ENCODE assay signal across 27 cellular contexts in genomic region chr3:126526668-126527005, GRCh38. TPM values are rescaled to one million over a fixed set of nuclear protein-coding genes. Genes with fewer than 3 reads are reported as not detected.
DNase-seq lines count a peak whose midpoint lies in the region; ATAC-seq and TF ChIP-seq lines count a peak whose summit lies in the region.
"Had no signal": no experiment of that assay in that cellular context is flagged by ENCODE, and none has a peak within 500 bp of the region (broad histone marks: within the 10 kb centered on the region; RNA-seq: fewer than 3 reads in every experiment).

No MANE protein-coding gene starts in this region.

- H3F3A ChIP-seq in Loucy (ENCODE audit: low read depth) = no peaks in the 10 kb centered on the region

- H2BK15ac ChIP-seq in neuronal stem cell (ENCODE audit: low read length) = no peak overlapping the region

- peaks cover 2% of the 10 kb centered on the region for H3K9me3 Mint-ChIP-seq in glutamatergic neuron (ENCODE audit: unreplicated experiment)
- H3K9me3 Mint-ChIP-seq in activated T-helper 2 cell treated with anti-CD3 and anti-CD28 coated beads, Interferon-gamma antibody, Interleukin-2, Interleukin-4, amounts not matched to agents 10 μg/mL and 5 μg/mL and 100 μg/mL, durations not matched to agents 14 hours and 24 hours and 36 hours = no peaks in the 10 kb centered on the region
- H3K9me3 Mint-ChIP-seq: CD8-positive, alpha-beta T cell; GM23338; IgD-negative memory B cell had no signal

- no peaks in the 10 kb centered on the region for H3K36me3 ChIP-seq in Loucy (ENCODE audit: insufficient read depth, low read length)
- H3K36me3 ChIP-seq in neuronal stem cell (replicated peaks in 1 of 2; ENCODE audit: control insufficient read depth in 2 of 2, insufficient read depth in 2 of 2, low read length in 2 of 2) = no peaks in the 10 kb centered on the region
- H3K36me3 ChIP-seq in aorta (ENCODE audit: control insufficient read depth in 1 of 2, insufficient read depth in 2 of 2, low read length in 1 of 2) = no peaks in the 10 kb centered on the region

- H3K9me3 ChIP-seq in Loucy (ENCODE audit: insufficient read depth, low read depth, low read length) = no peaks in the 10 kb centered on the region
- no peaks in the 10 kb centered on the region for H3K9me3 ChIP-seq in neuronal stem cell (replicated peaks in 1 of 2; ENCODE audit: control insufficient read depth in 2 of 2, insufficient read depth in 1 of 2, low read depth in 1 of 2, low read length in 2 of 2)
- no peaks in the 10 kb centered on the region for H3K9me3 ChIP-seq in aorta (ENCODE audit: control insufficient read depth, low read length)
- H3K9me3 ChIP-seq: A549, Caco-2 had no signal

- no peak overlapping the region for H3K27ac ChIP-seq in neuronal stem cell (replicated peaks; ENCODE audit: low read length)
- H3K27ac ChIP-seq in aorta (ENCODE audit: low read depth in 1 of 2, low read length in 2 of 2) = no peak overlapping the region
- H3K27ac ChIP-seq: A549, C4-2B, KMS-11, RWPE1 had no signal

- peaks cover 10% of the 10 kb centered on the region for H3K27me3 Mint-ChIP-seq in glutamatergic neuron (ENCODE audit: unreplicated experiment)
- H3K27me3 Mint-ChIP-seq in activated T-helper 2 cell treated with anti-CD3 and anti-CD28 coated beads, Interferon-gamma antibody, Interleukin-2, Interleukin-4, amounts not matched to agents 10 μg/mL and 5 μg/mL and 100 μg/mL, durations not matched to agents 14 hours and 24 hours and 36 hours (ENCODE audit: low read depth) = peaks cover 13% of the 10 kb centered on the region

- H3K9me2 ChIP-seq in Loucy (replicated peaks; ENCODE audit: low read depth, low read length) = no peaks in the 10 kb centered on the region

- H2AFZ ChIP-seq in Loucy (ENCODE audit: low read length) (no peak overlapping the region), neuronal stem cell (ENCODE audit: low read length) (no peak overlapping the region)
- H2AFZ ChIP-seq: GM23338 had no signal

- no peaks in the 10 kb centered on the region for H4K20me1 ChIP-seq in Loucy (ENCODE audit: insufficient read depth, low read length, poor library complexity, severe bottlenecking)

- no peak overlapping the region for H3K14ac ChIP-seq in neuronal stem cell (ENCODE audit: low read length)

- ATAC-seq in aorta (ENCODE audit: low FRiP score) (no peak), GM21576 (IDR thresholded peaks at IDR 0.05; ENCODE audit: unreplicated experiment) (no peak)
- ATAC-seq: A549; CD8-positive, alpha-beta T cell; GM12878; Panc1 had no signal

- H3K9ac ChIP-seq in Loucy (ENCODE audit: low read depth, low read length, poor library complexity, severe bottlenecking) (peak overlapping the region; percentile 22), neuronal stem cell (ENCODE audit: low read depth, low read length, poor library complexity) (no peak overlapping the region)
- H3K9ac ChIP-seq: KMS-11 had no signal

- DNase-seq in glutamatergic neuron (peak; percentile 4), neuronal stem cell (ENCODE audit: low spot score) (no peak), aorta (peak; percentile 17 to 57), SKM-1 (lab: John Stamatoyannopoulos, UW; ENCODE audit: unreplicated experiment) (no peak)
- no peak for DNase-seq in activated T-helper 2 cell treated with anti-CD3 and anti-CD28 coated beads, Interferon-gamma antibody, Interleukin-2, Interleukin-4, amounts not matched to agents 10 μg/mL and 5 μg/mL and 100 μg/mL, durations not matched to agents 14 hours and 24 hours and 36 hours (ENCODE audit: low spot score)
- DNase-seq: AML-193; Caco-2; CD8-positive, alpha-beta T cell; HCEC 1CT; NCI-H1048; NCI-H1417; NCI-H1694; NCI-H2081; NCI-H226; NCI-H510A; SHP77 treated with DMSO at 0.1 percent for 48 hours had no signal

- no peak overlapping the region for H2BK5ac ChIP-seq in neuronal stem cell (ENCODE audit: low read length)

- intact Hi-C loops in aorta (cut with DNase I) = loop anchor here in 1 of 2 donors (10.0 kb wide), 1 partner anchor 1018 kb away; no protein-coding TSS in a partner anchor
- intact Hi-C loops in activated T-helper 2 cell treated with anti-CD3 and anti-CD28 coated beads, Interferon-gamma antibody, Interleukin-2, Interleukin-4, amounts not matched to agents 10 μg/mL and 5 μg/mL and 100 μg/mL, durations not matched to agents 14 hours and 24 hours and 36 hours (cut with micrococcal nuclease) = no loop called here

- no peak overlapping the region for H3K27ac Mint-ChIP-seq in glutamatergic neuron (ENCODE audit: unreplicated experiment)
- no peak overlapping the region for H3K27ac Mint-ChIP-seq in activated T-helper 2 cell treated with anti-CD3 and anti-CD28 coated beads, Interferon-gamma antibody, Interleukin-2, Interleukin-4, amounts not matched to agents 10 μg/mL and 5 μg/mL and 100 μg/mL, durations not matched to agents 14 hours and 24 hours and 36 hours
- H3K27ac Mint-ChIP-seq: CD8-positive, alpha-beta T cell; GM23338; IgD-negative memory B cell had no signal

- H3K36me3 Mint-ChIP-seq in glutamatergic neuron (ENCODE audit: unreplicated experiment) = no peaks in the 10 kb centered on the region
- H3K36me3 Mint-ChIP-seq in activated T-helper 2 cell treated with anti-CD3 and anti-CD28 coated beads, Interferon-gamma antibody, Interleukin-2, Interleukin-4, amounts not matched to agents 10 μg/mL and 5 μg/mL and 100 μg/mL, durations not matched to agents 14 hours and 24 hours and 36 hours (ENCODE audit: low read depth) = no peaks in the 10 kb centered on the region
- H3K36me3 Mint-ChIP-seq: CD8-positive, alpha-beta T cell; IgD-negative memory B cell had no signal

- H3K4me3 ChIP-seq in Loucy (ENCODE audit: low read length, poor library complexity, severe bottlenecking) (no peak overlapping the region), neuronal stem cell (ENCODE audit: low read length in 2 of 2) (no peak overlapping the region), aorta (ENCODE audit: low read length in 2 of 2) (no peak overlapping the region)
- H3K4me3 ChIP-seq: A549, GM12878, GM23338 had no signal

- H3K4me2 ChIP-seq in Loucy (ENCODE audit: low read depth, low read length, poor library complexity, severe bottlenecking) = peak overlapping the region; percentile 10
- H3K4me2 ChIP-seq in neuronal stem cell (ENCODE audit: insufficient read depth, low read length, poor library complexity, severe bottlenecking) = no peak overlapping the region
- H3K4me2 ChIP-seq: A549, GM23338, KMS-11 had no signal

- peak overlapping the region; percentile 86 for H2AK5ac ChIP-seq in neuronal stem cell (ENCODE audit: low read depth, low read length)

- no peaks in the 10 kb centered on the region for H3K79me2 ChIP-seq in Loucy (ENCODE audit: insufficient read depth, low read length)

- H3K4me1 ChIP-seq in Loucy (ENCODE audit: insufficient read depth, low read length, poor library complexity, severe bottlenecking) (peaks cover 72% of the 10 kb centered on the region), neuronal stem cell (ENCODE audit: control insufficient read depth in 2 of 2, insufficient read depth in 1 of 2, low read depth in 1 of 2, low read length in 2 of 2) (peaks cover 2 to 10% of the 10 kb centered on the region in 2 donors), aorta (ENCODE audit: control insufficient read depth in 1 of 2, insufficient read depth in 2 of 2, low read length in 2 of 2) (no peaks in the 10 kb centered on the region)

- H2BK12ac ChIP-seq in neuronal stem cell (ENCODE audit: low read length) = no peak overlapping the region

- H3K27me3 ChIP-seq in Loucy (ENCODE audit: insufficient read depth, low read length, poor library complexity, severe bottlenecking) = no peaks in the 10 kb centered on the region
- H3K27me3 ChIP-seq in neuronal stem cell (ENCODE audit: control insufficient read depth in 3 of 3, insufficient read depth in 3 of 3, low read depth in 1 of 3, low read length in 3 of 3) = peaks cover 0 to 77% (median 23%) of the 10 kb centered on the region in 3 experiments
- no peaks in the 10 kb centered on the region for H3K27me3 ChIP-seq in aorta (ENCODE audit: control insufficient read depth in 1 of 2, insufficient read depth in 2 of 2, low read length in 1 of 2)

- TF ChIP-seq CTCF in Loucy (conservative IDR thresholded peaks at IDR 0.05; ENCODE audit: low read length) = no peak
- no peak for TF ChIP-seq CTCF in glutamatergic neuron (IDR thresholded peaks at IDR 0.05; ENCODE audit: partially characterized antibody, unreplicated experiment)

- no CpG with 5 or more reads among the region's 7 CpGs for WGBS in neuronal stem cell (ENCODE audit: extremely low coverage in 2 of 2, insufficient read length in 2 of 2, insufficient replicate concordance in 1 of 2), 2 donors
- WGBS in aorta, 2 donors = 94 to 97% methylated on average over 7 of the region's 7 CpGs

- peaks cover 3% of the 10 kb centered on the region for H3K79me1 ChIP-seq in neuronal stem cell (ENCODE audit: low read depth, low read length)

- no peak overlapping the region for H4K8ac ChIP-seq in neuronal stem cell (ENCODE audit: low read depth, low read length)

- peak overlapping the region; percentile 32 for H2BK120ac ChIP-seq in neuronal stem cell (ENCODE audit: low read depth, low read length)

- peak overlapping the region; percentile 46 for H3K18ac ChIP-seq in neuronal stem cell (ENCODE audit: low read length)

- peaks cover 5% of the 10 kb centered on the region for H3K4me1 Mint-ChIP-seq in glutamatergic neuron (ENCODE audit: low read depth, unreplicated experiment)
- no peaks in the 10 kb centered on the region for H3K4me1 Mint-ChIP-seq in activated T-helper 2 cell treated with anti-CD3 and anti-CD28 coated beads, Interferon-gamma antibody, Interleukin-2, Interleukin-4, amounts not matched to agents 10 μg/mL and 5 μg/mL and 100 μg/mL, durations not matched to agents 14 hours and 24 hours and 36 hours (ENCODE audit: low read depth)

- H3K23ac ChIP-seq in neuronal stem cell (ENCODE audit: low read depth, low read length, poor library complexity) = no peak overlapping the region

- H4K91ac ChIP-seq in neuronal stem cell (ENCODE audit: low read depth, low read length, poor library complexity) = no peak overlapping the region

- H3K4ac ChIP-seq in neuronal stem cell (ENCODE audit: low read length) = no peak overlapping the region

- H3K4me3 Mint-ChIP-seq in glutamatergic neuron (ENCODE audit: unreplicated experiment) = no peak overlapping the region
- H3K4me3 Mint-ChIP-seq in activated T-helper 2 cell treated with anti-CD3 and anti-CD28 coated beads, Interferon-gamma antibody, Interleukin-2, Interleukin-4, amounts not matched to agents 10 μg/mL and 5 μg/mL and 100 μg/mL, durations not matched to agents 14 hours and 24 hours and 36 hours (ENCODE audit: low read depth) = no peak overlapping the region
- H3K4me3 Mint-ChIP-seq: CD8-positive, alpha-beta T cell; GM23338; IgD-negative memory B cell had no signal

RNA-seq across cellular contexts. Expression of gene CHST13, which starts 2.7 kb away (rescaled TPM):
- not detected for total RNA-seq in glutamatergic neuron (ENCODE audit: unreplicated experiment)
- 1.4 TPM for polyA plus RNA-seq in neuronal stem cell (2013, experiment 1 of 2)
- 1.6 TPM for polyA plus RNA-seq in neuronal stem cell (2013, experiment 2 of 2)
- total RNA-seq in aorta = under 1 TPM; 0.33 to 0.55 TPM
- not detected for polyA plus RNA-seq in aorta
- 0.09 TPM in 1 of 2 replicates, not detected in the other for total RNA-seq in activated T-helper 2 cell treated with anti-CD3 and anti-CD28 coated beads, Interferon-gamma antibody, Interleukin-2, Interleukin-4, amounts not matched to agents 10 μg/mL and 5 μg/mL and 100 μg/mL, durations not matched to agents 14 hours and 24 hours and 36 hours
- total RNA-seq: CD8-positive, alpha-beta T cell; GM12878; OCI-LY7 had no signal
- polyA plus RNA-seq: GM12878, IgD-negative memory B cell had no signal

RNA-seq across cellular contexts. Expression of gene UROC1, which starts 9.1 kb away (rescaled TPM):
- total RNA-seq in glutamatergic neuron (ENCODE audit: unreplicated experiment) (not detected), aorta (not detected)
- polyA plus RNA-seq in neuronal stem cell (2013, experiment 1 of 2) = not detected
- 0.03 TPM for polyA plus RNA-seq in neuronal stem cell (2013, experiment 2 of 2)
- polyA plus RNA-seq in aorta = not detected
- not detected in 2 replicates for total RNA-seq in activated T-helper 2 cell treated with anti-CD3 and anti-CD28 coated beads, Interferon-gamma antibody, Interleukin-2, Interleukin-4, amounts not matched to agents 10 μg/mL and 5 μg/mL and 100 μg/mL, durations not matched to agents 14 hours and 24 hours and 36 hours
- total RNA-seq: Caco-2; CD8-positive, alpha-beta T cell; GM12878; GM23338 had no signal
- polyA plus RNA-seq: A549, GM23338, IgD-negative memory B cell had no signal

RNA-seq across cellular contexts. Expression of gene C3orf22, which starts 32.1 kb away (rescaled TPM):
- total RNA-seq in glutamatergic neuron (ENCODE audit: unreplicated experiment) (not detected), aorta (not detected)
- polyA plus RNA-seq in neuronal stem cell (2013, experiment 1 of 2) = 0.03 TPM
- polyA plus RNA-seq in neuronal stem cell (2013, experiment 2 of 2) = not detected
- polyA plus RNA-seq in aorta = not detected
- not detected in 2 replicates for total RNA-seq in activated T-helper 2 cell treated with anti-CD3 and anti-CD28 coated beads, Interferon-gamma antibody, Interleukin-2, Interleukin-4, amounts not matched to agents 10 μg/mL and 5 μg/mL and 100 μg/mL, durations not matched to agents 14 hours and 24 hours and 36 hours
- total RNA-seq: Caco-2; CD8-positive, alpha-beta T cell; GM12878; GM23338; OCI-LY7 had no signal
- polyA plus RNA-seq: A549, GM12878, GM23338, IgD-negative memory B cell had no signal

RNA-seq across cellular contexts. Expression of gene ZXDC, which starts 50.9 kb away (rescaled TPM):
- 39.5 TPM for total RNA-seq in glutamatergic neuron (ENCODE audit: unreplicated experiment)
- 9.3 TPM for polyA plus RNA-seq in neuronal stem cell (2013, experiment 1 of 2)
- 9.8 TPM for polyA plus RNA-seq in neuronal stem cell (2013, experiment 2 of 2)
- 10 to 100 TPM; 35.7 to 37.5 TPM for total RNA-seq in aorta
- polyA plus RNA-seq in aorta = 10 to 100 TPM in 1 of 2 donors, 1 to 10 TPM in 1; 4.4 to 15.9 TPM
- 26.1 and 27.0 TPM in 2 replicates for total RNA-seq in activated T-helper 2 cell treated with anti-CD3 and anti-CD28 coated beads, Interferon-gamma antibody, Interleukin-2, Interleukin-4, amounts not matched to agents 10 μg/mL and 5 μg/mL and 100 μg/mL, durations not matched to agents 14 hours and 24 hours and 36 hours

Comparison
In these comparisons a context has a peak if more than half of its experiments do, and no peak if none do; other contexts are left out.
1. DNase-seq: peak in glutamatergic neuron (single experiment) and aorta (2 of 2); none in neuronal stem cell (single experiment), activated T-helper 2 cell treated with anti-CD3 and anti-CD28 coated beads, Interferon-gamma antibody, Interleukin-2, Interleukin-4, amounts not matched to agents 10 μg/mL and 5 μg/mL and 100 μg/mL, durations not matched to agents 14 hours and 24 hours and 36 hours (single experiment) and SKM-1 (single experiment).